In the genomic region with DNA sequence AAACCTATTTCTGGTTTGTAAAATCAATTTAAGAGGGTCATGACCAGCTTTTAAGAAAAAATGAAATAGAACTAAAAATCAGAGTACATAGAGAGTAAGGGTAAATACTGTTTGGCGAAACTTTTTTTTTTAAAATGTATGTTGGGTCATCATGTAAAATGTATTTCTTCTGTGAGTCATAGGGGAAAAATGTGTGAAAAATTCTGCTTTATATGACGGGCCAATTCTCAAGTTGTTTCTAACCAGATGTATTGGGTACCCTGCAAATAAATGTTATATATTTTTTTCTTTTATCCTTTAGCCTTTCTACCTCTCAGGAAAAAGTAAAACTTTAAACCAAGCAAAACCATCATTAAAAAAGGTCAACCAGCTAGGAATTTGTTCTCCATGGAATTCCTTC, we compare ENCODE assay signal across 21 cellular contexts. TPM values are rescaled to one million over a fixed set of nuclear protein-coding genes. Genes with fewer than 3 reads are reported as not detected.
A peak's percentile ranks its signal among the peaks of the same experiment; 100 is the strongest.
DNase-seq lines count a peak whose midpoint lies in the region; ATAC-seq and TF ChIP-seq lines count a peak whose summit lies in the region.
"Had no signal": no experiment of that assay in that cellular context is flagged by ENCODE, and none has a peak within 500 bp of the region (broad histone marks: within the 10 kb centered on the region; RNA-seq: fewer than 3 reads in every experiment).

No MANE protein-coding gene starts in this region.

- intact Hi-C loops in heart left ventricle (cut with DNase I), result no loop called here

- no peaks in the 10 kb centered on the region for H3K36me3 ChIP-seq in adipocyte (ENCODE audit: control insufficient read depth, insufficient read depth, low read length, severe bottlenecking)
- no peaks in the 10 kb centered on the region for H3K36me3 ChIP-seq in heart left ventricle
- H3K36me3 ChIP-seq: ovary, WERI-Rb-1 had no signal

- TF ChIP-seq CTCF in fibroblast of mammary gland (conservative IDR thresholded peaks at IDR 0.05; ENCODE audit: control insufficient read depth, insufficient read depth, low read depth, low read length), result no peak
- no peak for TF ChIP-seq CTCF in coronary artery (IDR thresholded peaks at IDR 0.05)
- no peak for TF ChIP-seq CTCF in heart left ventricle (IDR thresholded peaks at IDR 0.05)

- H3K4me3 ChIP-seq in adipocyte (ENCODE audit: low read length), result no peak overlapping the region
- no peak overlapping the region for H3K4me3 ChIP-seq in fibroblast of mammary gland (ENCODE audit: control insufficient read depth, low read depth, low read length)
- H3K4me3 ChIP-seq in coronary artery, result no peak overlapping the region
- H3K4me3 ChIP-seq in heart left ventricle, result no peak overlapping the region
- H3K4me3 ChIP-seq: K562, lung, ovary had no signal

- peaks cover 13% of the 10 kb centered on the region for H3K4me1 ChIP-seq in adipocyte (ENCODE audit: control insufficient read depth, insufficient read depth, low read length)
- H3K4me1 ChIP-seq in heart left ventricle, result peaks cover 0 to 51% (median 4%) of the 10 kb centered on the region in 12 donors

- TF ChIP-seq POLR2A in heart left ventricle (IDR thresholded peaks at IDR 0.05), result no peak

- DNase-seq in A172 (ENCODE audit: low spot score) (peak; percentile 11), HS-5 (ENCODE audit: low read depth) (peak; percentile 72), adipocyte (ENCODE audit: low read depth) (peak; percentile 54), fibroblast of mammary gland (ENCODE audit: low read depth) (peak; percentile 33), NCI-H748 treated with DMSO at 0.1 percent for 48 hours (lab: John Stamatoyannopoulos, UW) (no peak), coronary artery (ENCODE audit: low spot score) (no peak), heart left ventricle (no peak)
- DNase-seq in stimulated activated CD4-positive, alpha-beta T cell treated with anti-CD3 and anti-CD28 coated beads, Interleukin-15, amount 100 ng/mL, for 24 hours, result no peak
- DNase-seq: activated CD4-positive, alpha-beta T cell treated with anti-CD3 and anti-CD28 coated beads, Interleukin-2, amount 50 U/mL, for 4 hours; activated gamma-delta T cell treated with Interleukin-2 at 50 U/mL for 16 hours; amygdala; C1 segment of cervical spinal cord; effector memory CD8-positive, alpha-beta T cell; hippocampal formation; NCI-H1694; ovary; WERI-Rb-1 had no signal

- no peak overlapping the region for H3K9ac ChIP-seq in adipocyte (ENCODE audit: low read length)

- no peak overlapping the region for H3K27ac ChIP-seq in coronary artery
- no peak overlapping the region for H3K27ac ChIP-seq in heart left ventricle
- H3K27ac ChIP-seq: ovary, WERI-Rb-1 had no signal

- 93 to 98% (median 95%) methylated on average over 2 of the region's 2 CpGs for WGBS in heart left ventricle, 4 donors

- H3K27me3 ChIP-seq in adipocyte (replicated peaks; ENCODE audit: control insufficient read depth, insufficient read depth, low read length) (no peaks in the 10 kb centered on the region), heart left ventricle (no peaks in the 10 kb centered on the region)
- H3K27me3 ChIP-seq: ovary had no signal

- no peak for ATAC-seq in heart left ventricle
- ATAC-seq: effector memory CD8-positive, alpha-beta T cell; K562; sciatic nerve; stimulated activated memory B cell treated with anti-CD40 and anti-IgM and Interleukin-4, amounts not matched to agents 10 μg/mL and 1 μg/mL and 100 μg/mL, for 72 hours had no signal

- no peaks in the 10 kb centered on the region for H3K9me3 ChIP-seq in adipocyte (ENCODE audit: control insufficient read depth, low read length)
- H3K9me3 ChIP-seq in heart left ventricle, result no peaks in the 10 kb centered on the region
- H3K9me3 ChIP-seq: ovary had no signal

RNA-seq across cellular contexts. Expression of gene AFTPH, which starts 13.9 kb away (rescaled TPM):
- total RNA-seq in A172 (2014; rRNA removed; shearing (Covaris generic)), result 24.1 and 30.6 TPM in 2 replicates
- total RNA-seq in heart left ventricle, result 10 to 100 TPM in 7 of 9 donors, 1 to 10 TPM in 2; 9.2 to 15.2 (median 11.4) TPM
- 10 to 100 TPM; 10.1 to 10.7 TPM for polyA plus RNA-seq in heart left ventricle

Comparison
In these comparisons a context has a peak if more than half of its experiments do, and no peak if none do; other contexts are left out.
1. DNase-seq: peak in A172 (single experiment), HS-5 (single experiment), adipocyte (single experiment) and fibroblast of mammary gland (single experiment); none in NCI-H748 treated with DMSO at 0.1 percent for 48 hours (single experiment), coronary artery (single experiment), stimulated activated CD4-positive, alpha-beta T cell treated with anti-CD3 and anti-CD28 coated beads, Interleukin-15, amount 100 ng/mL, for 24 hours (single experiment) and heart left ventricle (0 of 5).